Comparison of ENCODE assay signal across 11 cellular contexts in genomic region chr14:22898302-22898894, GRCh38. TPM values are rescaled to one million over a fixed set of nuclear protein-coding genes. Genes with fewer than 3 reads are reported as not detected.
DNase-seq lines count a peak whose midpoint lies in the region; TF ChIP-seq lines count a peak whose summit lies in the region.
"Had no signal": no experiment of that assay in that cellular context is flagged by ENCODE, and none has a peak within 500 bp of the region (broad histone marks: within the 10 kb centered on the region; RNA-seq: fewer than 3 reads in every experiment).

No MANE protein-coding gene starts in this region.

- TF ChIP-seq CTCF in AG04449 (IDR thresholded peaks at IDR 0.05; ENCODE audit: insufficient read depth, low read length, missing control alignments) = no peak
- no peak for TF ChIP-seq CTCF in brain (conservative IDR thresholded peaks at IDR 0.05)
- no peak for TF ChIP-seq CTCF in suprapubic skin (IDR thresholded peaks at IDR 0.05)

- no peak for TF ChIP-seq POLR2A in suprapubic skin (IDR thresholded peaks at IDR 0.05)

- peak overlapping the region; percentile 24 to 88 (median 61) for H3K27ac Mint-ChIP-seq in brain
- H3K27ac Mint-ChIP-seq: dendritic cell treated with granulocyte-macrophage colony-stimulating factor and Interleukin-4, amounts not matched to agents 40 ng/mL and 50 ng/mL, for 4 days had no signal

- intact Hi-C loops in cardiac septum (cut with DNase I) = no loop called here

- no peaks in the 10 kb centered on the region for H3K27me3 ChIP-seq in suprapubic skin

- H3K27ac ChIP-seq in suprapubic skin = no peak overlapping the region
- H3K27ac ChIP-seq: lower lobe of right lung had no signal

- H3K9me3 ChIP-seq in suprapubic skin = no peaks in the 10 kb centered on the region
- H3K9me3 ChIP-seq: lower lobe of right lung had no signal

- H3K4me3 Mint-ChIP-seq in brain = no peak overlapping the region
- H3K4me3 Mint-ChIP-seq: dendritic cell treated with granulocyte-macrophage colony-stimulating factor and Interleukin-4, amounts not matched to agents 40 ng/mL and 50 ng/mL, for 4 days had no signal

- H3K4me3 ChIP-seq in AG04449 (ENCODE audit: low read depth, low read length) (no peak overlapping the region), suprapubic skin (no peak overlapping the region)
- H3K4me3 ChIP-seq: lower lobe of right lung had no signal

- peaks cover 8% of the 10 kb centered on the region for H3K4me1 ChIP-seq in suprapubic skin
- H3K4me1 ChIP-seq: lower lobe of right lung had no signal

- DNase-seq in AG04449 (ENCODE audit: low read depth, low spot score) (peak; percentile 51), HK-2 (ENCODE audit: unreplicated experiment) (peak; percentile 61), kidney tubule cell (ENCODE audit: low spot score) (peak; percentile 88), retina (no peak), NCI-H345 (lab: John Stamatoyannopoulos, UW) (no peak), suprapubic skin (ENCODE audit: low spot score in 2 of 2) (no peak), cardiac septum (ENCODE audit: low spot score) (no peak)
- DNase-seq: activated CD4-positive, alpha-beta T cell treated with anti-CD3 and anti-CD28 coated beads, Interleukin-2, amount 50 U/mL, for 1 hour; lower lobe of right lung had no signal

- no peak for TF ChIP-seq EP300 in suprapubic skin (IDR thresholded peaks at IDR 0.05)

- peaks cover 18% of the 10 kb centered on the region for H3K36me3 Mint-ChIP-seq in brain

- CTCF ChIA-PET in AG04449 (lab: Yijun Ruan, JAX) = interaction anchor here (0.6 to 12.7 kb wide), 15 partner anchors 9 to 677 kb away, joined by 3 to 164 read pairs (median 16); partner anchors contain the start of genes LRP10, RBM23 and REM2

- peaks cover 30% of the 10 kb centered on the region for H3K36me3 ChIP-seq in suprapubic skin

- POLR2A ChIA-PET in AG04449 (lab: Yijun Ruan, JAX) = interaction anchor here (0.5 to 1.2 kb wide), 5 partner anchors 10 to 47 kb away, joined by 3 to 8 read pairs (median 3); partner anchors contain the start of gene LRP10

- H3K9me3 Mint-ChIP-seq in brain = no peaks in the 10 kb centered on the region
- H3K9me3 Mint-ChIP-seq: dendritic cell treated with granulocyte-macrophage colony-stimulating factor and Interleukin-4, amounts not matched to agents 40 ng/mL and 50 ng/mL, for 4 days had no signal

- 52% methylated on average over 7 of the region's 7 CpGs for WGBS in suprapubic skin

- no peaks in the 10 kb centered on the region for H3K27me3 Mint-ChIP-seq in brain
- H3K27me3 Mint-ChIP-seq: dendritic cell treated with granulocyte-macrophage colony-stimulating factor and Interleukin-4, amounts not matched to agents 40 ng/mL and 50 ng/mL, for 4 days had no signal

- H3K4me1 Mint-ChIP-seq in brain = peaks cover 24% of the 10 kb centered on the region

RNA-seq across cellular contexts. Expression of gene REM2, which starts 15.4 kb away (rescaled TPM):
- polyA plus RNA-seq in brain (ENCODE audit: insufficient read depth, low read depth, low replicate concordance) = 9.3 TPM
- 1 to 10 TPM in 2 of 4 donors, under 1 TPM in 2; 0.89 to 5.4 (median 1.2) TPM for total RNA-seq in suprapubic skin
- 0.19 TPM for total RNA-seq in cardiac septum

RNA-seq across cellular contexts. Expression of gene RBM23, which starts 20.6 kb away (rescaled TPM):
- polyA plus RNA-seq in brain (ENCODE audit: insufficient read depth, low read depth, low replicate concordance) = 104 TPM
- total RNA-seq in suprapubic skin (100 to 1,000 TPM in 1 of 4 donors, 10 to 100 TPM in 3; 64.5 to 104 (median 93.0) TPM), cardiac septum (48.1 TPM)

RNA-seq across cellular contexts. Expression of gene LRP10, which starts 26.9 kb away (rescaled TPM):
- 51.6 TPM for polyA plus RNA-seq in brain (ENCODE audit: insufficient read depth, low read depth, low replicate concordance)
- 100 to 1,000 TPM in 3 of 4 donors, 10 to 100 TPM in 1; 97.8 to 170 (median 157) TPM for total RNA-seq in suprapubic skin
- total RNA-seq in cardiac septum = 71.0 TPM

RNA-seq across cellular contexts. Expression of gene PRMT5, which starts 30.8 kb away (rescaled TPM):
- 64.5 TPM for polyA plus RNA-seq in brain (ENCODE audit: insufficient read depth, low read depth, low replicate concordance)
- 10 to 100 TPM; 44.0 to 58.4 (median 50.3) TPM for total RNA-seq in suprapubic skin
- total RNA-seq in cardiac septum = 40.2 TPM

RNA-seq across cellular contexts. Expression of gene HAUS4, which starts 58.5 kb away (rescaled TPM):
- polyA plus RNA-seq in brain (ENCODE audit: insufficient read depth, low read depth, low replicate concordance) = 37.9 TPM
- 100 to 1,000 TPM in 2 of 4 donors, 10 to 100 TPM in 2; 43.1 to 119 (median 96.3) TPM for total RNA-seq in suprapubic skin
- 16.5 TPM for total RNA-seq in cardiac septum

Comparison
In these comparisons a context has a peak if more than half of its experiments do, and no peak if none do; other contexts are left out.
1. DNase-seq: peak in AG04449 (single experiment), HK-2 (single experiment) and kidney tubule cell (single experiment); none in retina (single experiment), NCI-H345 (single experiment), suprapubic skin (0 of 2) and cardiac septum (single experiment).